In the genomic region with DNA sequence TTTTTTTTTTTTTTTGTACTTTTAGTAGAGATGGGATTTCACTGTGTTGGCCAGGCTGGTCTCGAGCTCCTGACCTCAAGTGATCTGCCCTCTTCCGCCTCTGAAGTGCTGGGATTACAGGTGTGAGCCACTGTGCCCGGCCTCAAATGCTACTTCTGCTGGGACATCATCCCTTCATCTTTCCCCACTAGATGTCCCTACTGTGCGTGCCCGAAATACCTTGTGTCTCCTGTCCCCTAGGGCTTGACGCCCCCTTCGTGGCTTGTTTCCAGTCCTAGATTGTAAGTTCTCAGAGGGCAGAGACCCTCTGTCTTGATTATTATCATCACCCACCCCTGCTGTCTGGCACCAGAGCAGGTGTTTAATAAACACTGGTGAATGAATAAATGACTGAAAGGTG, we compare ENCODE assay signal across 26 cellular contexts. TPM values are rescaled to one million over a fixed set of nuclear protein-coding genes. Genes with fewer than 3 reads are reported as not detected.
DNase-seq lines count a peak whose midpoint lies in the region; ATAC-seq and TF ChIP-seq lines count a peak whose summit lies in the region.
"Had no signal": no experiment of that assay in that cellular context is flagged by ENCODE, and none has a peak within 500 bp of the region (broad histone marks: within the 10 kb centered on the region; RNA-seq: fewer than 3 reads in every experiment).

No MANE protein-coding gene starts in this region.

- no peak overlapping the region for H3K4me3 ChIP-seq in LNCaP clone FGC (ENCODE audit: low read depth, low read length)
- no peak overlapping the region for H3K4me3 ChIP-seq in colonic mucosa
- H3K4me3 ChIP-seq: prostate gland, suprapubic skin, uterus had no signal

- DNase-seq in ELF-1 (ENCODE audit: low read depth, low spot score) (peak; percentile 22), LNCaP clone FGC (ENCODE audit: low read depth) (no peak), nephron progenitor cell (no peak), colonic mucosa (no peak), ACHN (no peak)
- no peak for DNase-seq in activated T-helper 2 cell treated with anti-CD3 and anti-CD28 coated beads, Interferon-gamma antibody, Interleukin-2, Interleukin-4, amounts not matched to agents 10 μg/mL and 5 μg/mL and 100 μg/mL, durations not matched to agents 14 hours and 24 hours and 36 hours (ENCODE audit: low spot score)
- DNase-seq: activated CD4-positive, alpha-beta T cell treated with anti-CD3 and anti-CD28 coated beads for 4 hours; activated T-cell treated with anti-CD3 and anti-CD28 coated beads, Interleukin-2, amount 50 U/mL, for 72 hours; aorta; CD8-positive, alpha-beta memory T cell; central memory CD4-positive, alpha-beta T cell; GF-D8; head of caudate nucleus; left ventricle myocardium superior; midbrain; NCI-H1436 treated with DMSO at 0.1 percent for 48 hours; NCI-H526 treated with DMSO at 0.1 percent for 48 hours; Right ventricle myocardium superior; uterus had no signal

- H3K36me3 ChIP-seq in colonic mucosa: no peaks in the 10 kb centered on the region
- H3K36me3 ChIP-seq: prostate gland, suprapubic skin, uterus had no signal

- H3K4me1 ChIP-seq in colonic mucosa: no peaks in the 10 kb centered on the region
- H3K4me1 ChIP-seq: prostate gland, suprapubic skin, uterus had no signal

- intact Hi-C loops in activated T-helper 2 cell treated with anti-CD3 and anti-CD28 coated beads, Interferon-gamma antibody, Interleukin-2, Interleukin-4, amounts not matched to agents 10 μg/mL and 5 μg/mL and 100 μg/mL, durations not matched to agents 14 hours and 24 hours and 36 hours (cut with micrococcal nuclease): no loop called here
- intact Hi-C loops in colonic mucosa (cut with DNase I): no loop called here

- H3K4me1 Mint-ChIP-seq in activated T-helper 2 cell treated with anti-CD3 and anti-CD28 coated beads, Interferon-gamma antibody, Interleukin-2, Interleukin-4, amounts not matched to agents 10 μg/mL and 5 μg/mL and 100 μg/mL, durations not matched to agents 14 hours and 24 hours and 36 hours (ENCODE audit: low read depth): no peaks in the 10 kb centered on the region
- H3K4me1 Mint-ChIP-seq in nephron progenitor cell: peaks cover 22% of the 10 kb centered on the region

- H3K27me3 Mint-ChIP-seq in activated T-helper 2 cell treated with anti-CD3 and anti-CD28 coated beads, Interferon-gamma antibody, Interleukin-2, Interleukin-4, amounts not matched to agents 10 μg/mL and 5 μg/mL and 100 μg/mL, durations not matched to agents 14 hours and 24 hours and 36 hours (ENCODE audit: low read depth): peaks cover 2% of the 10 kb centered on the region
- peaks cover 21% of the 10 kb centered on the region for H3K27me3 Mint-ChIP-seq in nephron progenitor cell (ENCODE audit: low read depth, poor library complexity)

- peak overlapping the region; percentile 22 for H3K27ac Mint-ChIP-seq in activated T-helper 2 cell treated with anti-CD3 and anti-CD28 coated beads, Interferon-gamma antibody, Interleukin-2, Interleukin-4, amounts not matched to agents 10 μg/mL and 5 μg/mL and 100 μg/mL, durations not matched to agents 14 hours and 24 hours and 36 hours
- peak overlapping the region; percentile 28 for H3K27ac Mint-ChIP-seq in nephron progenitor cell
- H3K27ac Mint-ChIP-seq: activated T-cell treated with anti-CD3 and anti-CD28 coated beads, Interleukin-2, amount 50 U/mL, for 72 hours; CD8-positive, alpha-beta memory T cell had no signal

- no peak overlapping the region for H3K27ac ChIP-seq in colonic mucosa
- H3K27ac ChIP-seq: epithelial cell of prostate, prostate gland, suprapubic skin, uterus had no signal

- TF ChIP-seq CTCF in LNCaP clone FGC (IDR thresholded peaks at IDR 0.05; ENCODE audit: control insufficient read depth, extremely low read depth, insufficient read depth) (0 out of 2 replicates have a peak, but pooled peaks have one; percentile 8), nephron progenitor cell (IDR thresholded peaks at IDR 0.05) (no peak), colonic mucosa (IDR thresholded peaks at IDR 0.05) (no peak)

- ATAC-seq in GM19351 (IDR thresholded peaks at IDR 0.05; ENCODE audit: unreplicated experiment) (no peak), GM21717 (IDR thresholded peaks at IDR 0.05; ENCODE audit: unreplicated experiment) (no peak)
- ATAC-seq: activated naive CD4-positive, alpha-beta T cell treated with anti-CD3 and anti-CD28 coated beads, Interleukin-2, amount 50 U/mL, for 72 hours; activated T-cell treated with anti-CD3 and anti-CD28 coated beads, Interleukin-2, amount 50 U/mL, for 72 hours; left ventricle myocardium superior had no signal

- H3K9me3 Mint-ChIP-seq in activated T-helper 2 cell treated with anti-CD3 and anti-CD28 coated beads, Interferon-gamma antibody, Interleukin-2, Interleukin-4, amounts not matched to agents 10 μg/mL and 5 μg/mL and 100 μg/mL, durations not matched to agents 14 hours and 24 hours and 36 hours: no peaks in the 10 kb centered on the region
- peaks cover 9% of the 10 kb centered on the region for H3K9me3 Mint-ChIP-seq in nephron progenitor cell
- H3K9me3 Mint-ChIP-seq: activated naive CD4-positive, alpha-beta T cell treated with anti-CD3 and anti-CD28 coated beads, Interleukin-2, amount 50 U/mL, for 72 hours; activated T-cell treated with anti-CD3 and anti-CD28 coated beads, Interleukin-2, amount 50 U/mL, for 72 hours; CD8-positive, alpha-beta memory T cell had no signal

- H3K27me3 ChIP-seq in colonic mucosa: no peaks in the 10 kb centered on the region
- H3K27me3 ChIP-seq: suprapubic skin, uterus had no signal

- no peak overlapping the region for H3K4me3 Mint-ChIP-seq in activated T-helper 2 cell treated with anti-CD3 and anti-CD28 coated beads, Interferon-gamma antibody, Interleukin-2, Interleukin-4, amounts not matched to agents 10 μg/mL and 5 μg/mL and 100 μg/mL, durations not matched to agents 14 hours and 24 hours and 36 hours (ENCODE audit: low read depth)
- H3K4me3 Mint-ChIP-seq in nephron progenitor cell: no peak overlapping the region
- H3K4me3 Mint-ChIP-seq: activated T-cell treated with anti-CD3 and anti-CD28 coated beads, Interleukin-2, amount 50 U/mL, for 72 hours; CD8-positive, alpha-beta memory T cell had no signal

- no peak overlapping the region for H3K9ac ChIP-seq in colonic mucosa (ENCODE audit: low read depth in 2 of 2, low read length in 2 of 2)

- in situ Hi-C loops in ACHN (cut with HindIII; ENCODE audit: low pct_ligation_motif_present, low pct_unique_long_range_greater_than_20kb, low sequenced_read_pairs): no loop called here

- no peaks in the 10 kb centered on the region for H3K9me3 ChIP-seq in colonic mucosa
- H3K9me3 ChIP-seq: prostate gland, suprapubic skin, uterus had no signal

- no peaks in the 10 kb centered on the region for H3K36me3 Mint-ChIP-seq in activated T-helper 2 cell treated with anti-CD3 and anti-CD28 coated beads, Interferon-gamma antibody, Interleukin-2, Interleukin-4, amounts not matched to agents 10 μg/mL and 5 μg/mL and 100 μg/mL, durations not matched to agents 14 hours and 24 hours and 36 hours (ENCODE audit: low read depth)
- no peaks in the 10 kb centered on the region for H3K36me3 Mint-ChIP-seq in nephron progenitor cell (ENCODE audit: low read depth)
- H3K36me3 Mint-ChIP-seq: activated naive CD4-positive, alpha-beta T cell treated with anti-CD3 and anti-CD28 coated beads, Interleukin-2, amount 50 U/mL, for 72 hours; CD8-positive, alpha-beta memory T cell had no signal

RNA-seq across cellular contexts. Expression of a gene that starts 14.9 kb away (rescaled TPM):
- not detected in 2 replicates for total RNA-seq in activated T-helper 2 cell treated with anti-CD3 and anti-CD28 coated beads, Interferon-gamma antibody, Interleukin-2, Interleukin-4, amounts not matched to agents 10 μg/mL and 5 μg/mL and 100 μg/mL, durations not matched to agents 14 hours and 24 hours and 36 hours
- not detected for total RNA-seq in colonic mucosa
- total RNA-seq: activated naive CD4-positive, alpha-beta T cell treated with anti-CD3 and anti-CD28 coated beads, Interleukin-2, amount 50 U/mL, for 72 hours; aorta; CD8-positive, alpha-beta memory T cell; left ventricle myocardium superior; Right ventricle myocardium superior; skeletal muscle tissue; suprapubic skin; uterus had no signal

RNA-seq across cellular contexts. Expression of a gene that starts 58.6 kb away (rescaled TPM):
- not detected in 2 replicates for total RNA-seq in activated T-helper 2 cell treated with anti-CD3 and anti-CD28 coated beads, Interferon-gamma antibody, Interleukin-2, Interleukin-4, amounts not matched to agents 10 μg/mL and 5 μg/mL and 100 μg/mL, durations not matched to agents 14 hours and 24 hours and 36 hours
- 1 to 10 TPM in 1 of 2 donors, not detected in 1; 2.4 TPM for total RNA-seq in colonic mucosa
- total RNA-seq: activated naive CD4-positive, alpha-beta T cell treated with anti-CD3 and anti-CD28 coated beads, Interleukin-2, amount 50 U/mL, for 72 hours; activated T-cell treated with anti-CD3 and anti-CD28 coated beads, Interleukin-2, amount 50 U/mL, for 72 hours; CD8-positive, alpha-beta memory T cell; suprapubic skin had no signal
